In genomic region chr11:117833401-117833891, GRCh38 we compare ENCODE assay signal across 10 cellular contexts. TPM values are rescaled to one million over a fixed set of nuclear protein-coding genes. Genes with fewer than 3 reads are reported as not detected.
DNase-seq lines count a peak whose midpoint lies in the region; ATAC-seq, FAIRE-seq and TF ChIP-seq lines count a peak whose summit lies in the region.
"Had no signal": no experiment of that assay in that cellular context is flagged by ENCODE, and none has a peak within 500 bp of the region (broad histone marks: within the 10 kb centered on the region; RNA-seq: fewer than 3 reads in every experiment).

No MANE protein-coding gene starts in this region.

- H3K4me3 Mint-ChIP-seq in activated T-cell treated with anti-CD3 and anti-CD28 coated beads, Interleukin-2, amount 50 U/mL, for 4 hours = no peak overlapping the region

- H3K9me3 ChIP-seq in kidney (ENCODE audit: control insufficient read depth in 1 of 2, low read length in 2 of 2) = no peaks in the 10 kb centered on the region
- H3K9me3 ChIP-seq in thyroid gland = no peaks in the 10 kb centered on the region

- ATAC-seq in activated T-cell treated with anti-CD3 and anti-CD28 coated beads, Interleukin-2, amount 50 U/mL, for 4 hours = no peak
- no peak for ATAC-seq in HG03460 (IDR thresholded peaks at IDR 0.05; ENCODE audit: unreplicated experiment)

- FAIRE-seq in kidney (lab: Jason Lieb, UNC) = peak; percentile 87

- H3K36me3 ChIP-seq in kidney (ENCODE audit: control insufficient read depth in 1 of 2, insufficient read depth in 2 of 2, low read length in 2 of 2) (peaks cover under 1 to 4% of the 10 kb centered on the region in 2 donors), thyroid gland (no peaks in the 10 kb centered on the region)

- no peak for TF ChIP-seq POLR2A in thyroid gland (IDR thresholded peaks at IDR 0.05)

- H3K27ac ChIP-seq in kidney (ENCODE audit: low read depth in 2 of 2, low read length in 2 of 2) (peak overlapping the region; percentile 93 to 97), thyroid gland (peak overlapping the region; percentile 71 to 89 (median 84)), caudate nucleus (ENCODE audit: low read depth, low read length) (no peak overlapping the region)

- H3K4me3 ChIP-seq in kidney (ENCODE audit: low read length in 2 of 2) (peak overlapping the region; percentile 52 to 74), thyroid gland (replicated peaks in 1 of 3) (no peak overlapping the region)
- H3K4me3 ChIP-seq: smooth muscle cell had no signal

- H3K4me1 ChIP-seq in kidney (ENCODE audit: control insufficient read depth in 1 of 2, insufficient read depth in 1 of 2, low read depth in 1 of 2, low read length in 2 of 2) = peaks cover 18 to 28% of the 10 kb centered on the region in 2 donors
- H3K4me1 ChIP-seq in thyroid gland = peaks cover 11 to 32% of the 10 kb centered on the region in 2 donors

- no peaks in the 10 kb centered on the region for H3K9me3 Mint-ChIP-seq in activated T-cell treated with anti-CD3 and anti-CD28 coated beads, Interleukin-2, amount 50 U/mL, for 4 hours

- DNase-seq in activated T-cell treated with anti-CD3 and anti-CD28 coated beads, Interleukin-2, amount 50 U/mL, for 48 hours = peak; percentile 6 to 12
- no peak for DNase-seq in activated T-cell treated with anti-CD3 and anti-CD28 coated beads, Interleukin-2, amount 50 U/mL, for 4 hours
- peak; percentile 88 for DNase-seq in NCI-H526 treated with DMSO at 0.1 percent for 48 hours (lab: John Stamatoyannopoulos, UW)
- DNase-seq in kidney = peak; percentile 97
- DNase-seq in thyroid gland = peak; percentile 96 to 97
- no peak for DNase-seq in SK-N-DZ (ENCODE audit: low spot score)
- DNase-seq in caudate nucleus (lab: John Stamatoyannopoulos, UW) = no peak

- peaks cover 2% of the 10 kb centered on the region for H3K27me3 Mint-ChIP-seq in activated T-cell treated with anti-CD3 and anti-CD28 coated beads, Interleukin-2, amount 50 U/mL, for 4 hours (ENCODE audit: low read depth)

- H3K9ac ChIP-seq in kidney (ENCODE audit: low read length in 2 of 2) = peak overlapping the region in 1 of 2 donors; percentile 95

- no peaks in the 10 kb centered on the region for H3K36me3 Mint-ChIP-seq in activated T-cell treated with anti-CD3 and anti-CD28 coated beads, Interleukin-2, amount 50 U/mL, for 4 hours (ENCODE audit: insufficient read depth)

- peaks cover 29% of the 10 kb centered on the region for H3K4me1 Mint-ChIP-seq in activated T-cell treated with anti-CD3 and anti-CD28 coated beads, Interleukin-2, amount 50 U/mL, for 4 hours (ENCODE audit: low read depth)

- TF ChIP-seq CTCF in kidney (IDR thresholded peaks at IDR 0.05; ENCODE audit: borderline replicate concordance, extremely low read depth, insufficient read depth) (no peak), thyroid gland (IDR thresholded peaks at IDR 0.05) (no peak)

- WGBS in thyroid gland, 2 donors = 23 to 37% methylated on average over 7 of the region's 7 CpGs

- intact Hi-C loops in kidney (cut with DNase I) (no loop called here), thyroid gland (cut with DNase I) (no loop called here)

- H3K27me3 ChIP-seq in thyroid gland = no peaks in the 10 kb centered on the region

RNA-seq across cellular contexts. Expression of gene FXYD2, which starts 8.9 kb away (rescaled TPM):
- total RNA-seq in activated T-cell treated with anti-CD3 and anti-CD28 coated beads, Interleukin-2, amount 50 U/mL, for 4 hours = under 1 TPM; 0.63 to 0.66 (median 0.63) TPM
- total RNA-seq in kidney = 2,527 TPM
- 9,664 TPM for polyA plus RNA-seq in kidney (ENCODE audit: insufficient read depth, low read depth, low replicate concordance)
- total RNA-seq in thyroid gland = 1 to 10 TPM in 3 of 4 donors, under 1 TPM in 1; 0.42 to 2.8 (median 1.5) TPM
- not detected in 2 replicates for polyA plus RNA-seq in SK-N-DZ (2014; cell fraction: cytosol; rRNA removed)
- not detected in 2 replicates for polyA plus RNA-seq in SK-N-DZ (2014; cell fraction: nucleus; rRNA removed)
- total RNA-seq: bronchial epithelial cell, smooth muscle cell had no signal

RNA-seq across cellular contexts. Expression of gene DSCAML1, which starts 36.4 kb away (rescaled TPM):
- not detected for total RNA-seq in activated T-cell treated with anti-CD3 and anti-CD28 coated beads, Interleukin-2, amount 50 U/mL, for 4 hours
- total RNA-seq in kidney (17.3 TPM), thyroid gland (1 to 10 TPM in 2 of 4 donors, under 1 TPM in 2; 0.54 to 1.8 (median 0.99) TPM)
- 0.95 TPM for polyA plus RNA-seq in kidney (ENCODE audit: insufficient read depth, low read depth, low replicate concordance)
- 0.22 and 0.28 TPM in 2 replicates for polyA plus RNA-seq in SK-N-DZ (2014; cell fraction: cytosol; rRNA removed)
- 0.02 and 0.04 TPM in 2 replicates for polyA plus RNA-seq in SK-N-DZ (2014; cell fraction: nucleus; rRNA removed)
- polyA plus RNA-seq: smooth muscle cell had no signal

RNA-seq across cellular contexts. Expression of gene FXYD6, which starts 43.0 kb away (rescaled TPM):
- total RNA-seq in activated T-cell treated with anti-CD3 and anti-CD28 coated beads, Interleukin-2, amount 50 U/mL, for 4 hours = under 1 TPM in 2 of 3 donors, not detected in 1; 0.16 to 0.38 TPM
- total RNA-seq in kidney (62.7 TPM), thyroid gland (100 to 1,000 TPM in 2 of 4 donors, 10 to 100 TPM in 2; 34.2 to 143 (median 88.6) TPM)
- 57.8 TPM for polyA plus RNA-seq in kidney (ENCODE audit: insufficient read depth, low read depth, low replicate concordance)
- polyA plus RNA-seq in SK-N-DZ (2014; cell fraction: cytosol; rRNA removed) = 123 and 162 TPM in 2 replicates
- polyA plus RNA-seq in SK-N-DZ (2014; cell fraction: nucleus; rRNA removed) = 106 and 158 TPM in 2 replicates
- total RNA-seq: bronchial epithelial cell had no signal

Comparison
In these comparisons a context has a peak if more than half of its experiments do, and no peak if none do; other contexts are left out.
1. DNase-seq: peak in activated T-cell treated with anti-CD3 and anti-CD28 coated beads, Interleukin-2, amount 50 U/mL, for 48 hours (2 of 2), NCI-H526 treated with DMSO at 0.1 percent for 48 hours (single experiment), kidney (single experiment) and thyroid gland (2 of 2); none in activated T-cell treated with anti-CD3 and anti-CD28 coated beads, Interleukin-2, amount 50 U/mL, for 4 hours (single experiment), SK-N-DZ (single experiment) and caudate nucleus (0 of 61).
2. H3K4me3 ChIP-seq: peak in kidney (2 of 2); none in thyroid gland (0 of 3).
3. RNA of gene FXYD2, which starts 8.9 kb away (total RNA-seq): 2,527 TPM in kidney (single experiment); 0.42 to 2.8 TPM in thyroid gland and 0.63 to 0.66 TPM in activated T-cell treated with anti-CD3 and anti-CD28 coated beads, Interleukin-2, amount 50 U/mL, for 4 hours; every median in the first group is over 100 times any median in the second.
4. RNA of gene FXYD6, which starts 43.0 kb away (total RNA-seq): 34.2 to 143 TPM in thyroid gland and 62.7 TPM in kidney (single experiment); 0.16 to 0.38 TPM in activated T-cell treated with anti-CD3 and anti-CD28 coated beads, Interleukin-2, amount 50 U/mL, for 4 hours; every median in the first group is over 10 times any median in the second.